Comparison of ENCODE assay signal across 27 cellular contexts in the genomic region with DNA sequence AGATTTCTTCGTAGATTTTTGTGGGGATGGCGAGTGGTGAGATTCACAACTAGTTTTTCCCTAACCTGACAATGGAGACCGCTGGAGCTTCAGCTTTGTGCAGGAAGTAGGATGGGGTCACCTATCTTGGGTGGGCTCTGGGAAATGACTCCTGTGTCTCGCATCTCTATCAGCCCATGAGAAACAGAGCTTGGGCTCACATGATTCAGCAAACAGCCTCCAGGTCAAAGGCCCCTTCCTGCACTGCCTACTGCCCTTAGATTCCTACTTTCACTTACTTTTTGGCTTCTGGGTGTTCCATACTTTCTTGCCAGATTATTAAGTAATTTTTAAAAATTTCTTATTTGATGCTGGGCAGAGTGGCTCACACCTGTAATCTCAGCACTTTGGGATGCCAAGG.
"Had no signal": no experiment of that assay in that cellular context is flagged by ENCODE, and none has a peak within 500 bp of the region (broad histone marks: within the 10 kb centered on the region; RNA-seq: fewer than 3 reads in every experiment).

No MANE protein-coding gene starts in this region.

- DNase-seq: activated CD4-positive, alpha-beta T cell treated with anti-CD3 and anti-CD28 coated beads, Interleukin-2, amount 10 ng/mL, durations not matched to agents 24 days and 14 days; activated CD4-positive, alpha-beta T cell treated with anti-CD3 and anti-CD28 coated beads, Interleukin-2, amount 50 U/mL, for 4 hours; activated CD8-positive, alpha-beta memory T cell treated with anti-CD3 and anti-CD28 coated beads, Interleukin-2, amount 50 U/mL, for 4 hours; activated CD8-positive, alpha-beta T cell treated with anti-CD3 and anti-CD28 coated beads for 36 hours; activated gamma-delta T cell treated with Interleukin-2 at 50 U/mL for 16 hours; activated naive CD4-positive, alpha-beta T cell treated with anti-CD3 and anti-CD28 coated beads for 36 hours; activated T-cell treated with anti-CD3 and anti-CD28 coated beads for 4 hours; activated T-cell treated with anti-CD3 and anti-CD28 coated beads, Interleukin-2, amount 50 U/mL, for 4 hours; body of pancreas; Kasumi-1; KG1; MG63; NCI-H1048; NCI-H1105 treated with DMSO at 0.1 percent for 48 hours; NCI-H1436; NCI-H1694; NCI-H1930; NCI-H2081 treated with DMSO at 0.1 percent for 48 hours; NCI-H226; NCI-H524 treated with DMSO at 0.1 percent for 48 hours; Peyer's patch; RPMI8226; SHP77 treated with DMSO at 0.1 percent for 48 hours; SK-N-SH had no signal

- H3K4me3 ChIP-seq: adrenal gland, body of pancreas, MG63, Peyer's patch, SJSA1 had no signal

- H3K9me2 ChIP-seq: SK-N-SH had no signal

- H3K27me3 ChIP-seq: adrenal gland, body of pancreas, Peyer's patch, SJSA1 had no signal

- H3K4me2 ChIP-seq: SK-N-SH had no signal

- ATAC-seq: activated CD8-positive, alpha-beta T cell treated with anti-CD3 and anti-CD28 coated beads for 36 hours; activated naive CD4-positive, alpha-beta T cell treated with anti-CD3 and anti-CD28 coated beads, Interleukin-2, amount 50 U/mL, for 72 hours; activated T-cell treated with anti-CD3 and anti-CD28 coated beads, Interleukin-2, amount 50 U/mL, for 4 hours; body of pancreas had no signal

- H3K9me3 ChIP-seq: body of pancreas, Peyer's patch, SK-N-SH had no signal

- H3K36me3 ChIP-seq: adrenal gland, MG63, Peyer's patch, SJSA1 had no signal

- H3K4me1 ChIP-seq: body of pancreas, Peyer's patch, SJSA1 had no signal

- H3K27ac ChIP-seq: body of pancreas, Peyer's patch, SJSA1 had no signal
